Comparison of ENCODE assay signal across 8 cellular contexts in the genomic region with DNA sequence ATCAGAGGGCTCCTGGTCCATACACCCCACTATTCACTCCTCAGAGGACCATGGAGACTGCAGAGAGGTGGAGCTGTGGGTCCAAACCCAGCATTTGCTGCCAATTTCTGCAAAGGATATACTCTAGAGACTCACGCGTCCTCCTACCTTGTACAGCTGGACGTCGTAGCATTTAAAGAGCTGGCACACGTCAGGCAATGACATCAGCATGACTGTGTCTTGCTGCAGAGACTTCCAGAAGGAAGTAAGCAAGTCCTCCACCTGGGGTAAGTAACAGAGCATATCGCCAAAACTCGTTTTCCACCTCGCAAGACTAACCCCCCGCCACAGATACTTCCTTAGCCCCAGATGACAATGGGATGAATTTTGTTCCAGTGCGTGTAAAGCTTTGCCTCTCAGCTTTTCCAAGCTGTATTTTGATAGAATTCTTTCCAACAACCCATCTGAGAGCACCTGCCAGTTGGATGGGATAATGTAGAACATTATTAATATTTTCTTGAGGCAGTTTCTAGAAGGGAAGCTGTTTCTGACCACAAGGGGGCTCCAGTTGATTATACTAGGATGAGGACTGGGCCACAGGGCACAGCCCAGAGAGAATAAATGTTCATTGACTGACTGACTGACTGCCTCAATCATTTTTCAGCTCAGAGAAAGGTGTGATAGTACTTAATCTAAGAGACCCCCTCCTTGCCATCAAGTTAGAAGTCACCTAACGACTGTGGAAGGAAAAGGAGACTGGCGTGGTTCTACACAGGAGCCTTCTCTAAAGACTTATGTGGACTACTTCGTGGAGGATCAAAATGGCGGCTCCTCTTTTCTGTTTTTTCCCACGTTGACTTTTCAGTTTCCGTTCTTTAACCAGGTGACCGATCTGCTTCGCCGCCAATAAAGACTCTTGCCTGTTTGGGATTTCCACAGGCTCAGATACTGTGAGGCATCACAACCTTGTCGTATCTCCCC. TPM values are rescaled to one million over a fixed set of nuclear protein-coding genes. Genes with fewer than 3 reads are reported as not detected.
A peak's percentile ranks its signal among the peaks of the same experiment; 100 is the strongest.
DNase-seq lines count a peak whose midpoint lies in the region.

No MANE protein-coding gene starts in this region.

- DNase-seq in EH (ENCODE audit: low read depth) (peak; percentile 74), M059J (ENCODE audit: low read depth) (peak; percentile 65), T-helper 2 cell (peak in 4 of 5 experiments; percentile 17 to 70 (median 25)), astrocyte of the hippocampus (ENCODE audit: low read depth, low spot score) (peak; percentile 79), iPS-NIHi7 (ENCODE audit: extremely low spot score) (peak; percentile 73), ecto neural progenitor cell (ENCODE audit: low spot score) (no peak), NCI-H146 (lab: John Stamatoyannopoulos, UW) (no peak)
- peak; percentile 37 to 49 for DNase-seq in stimulated activated CD4-positive, alpha-beta T cell treated with anti-CD3 and anti-CD28 coated beads, Interleukin-1b, Interleukin-23, amount 100 ng/mL, for 1 hour (ENCODE audit: low read depth in 2 of 2)

RNA-seq across cellular contexts. Expression of gene CREG2, which starts 31.7 kb away (rescaled TPM):
- total RNA-seq in M059J (2014; rRNA removed; shearing (Covaris generic)), result 0.15 and 0.86 TPM in 2 replicates

RNA-seq across cellular contexts. Expression of gene RFX8, which starts 55.9 kb away (rescaled TPM):
- not detected in 2 replicates for total RNA-seq in M059J (2014; rRNA removed; shearing (Covaris generic))

Comparison
In these comparisons a context has a peak if more than half of its experiments do, and no peak if none do; other contexts are left out.
1. DNase-seq: peak in EH (single experiment), M059J (single experiment), T-helper 2 cell (4 of 5), astrocyte of the hippocampus (single experiment), iPS-NIHi7 (single experiment) and stimulated activated CD4-positive, alpha-beta T cell treated with anti-CD3 and anti-CD28 coated beads, Interleukin-1b, Interleukin-23, amount 100 ng/mL, for 1 hour (2 of 2); none in ecto neural progenitor cell (single experiment) and NCI-H146 (single experiment).